ENCODE assay signal across 8 cellular contexts in the genomic region with DNA sequence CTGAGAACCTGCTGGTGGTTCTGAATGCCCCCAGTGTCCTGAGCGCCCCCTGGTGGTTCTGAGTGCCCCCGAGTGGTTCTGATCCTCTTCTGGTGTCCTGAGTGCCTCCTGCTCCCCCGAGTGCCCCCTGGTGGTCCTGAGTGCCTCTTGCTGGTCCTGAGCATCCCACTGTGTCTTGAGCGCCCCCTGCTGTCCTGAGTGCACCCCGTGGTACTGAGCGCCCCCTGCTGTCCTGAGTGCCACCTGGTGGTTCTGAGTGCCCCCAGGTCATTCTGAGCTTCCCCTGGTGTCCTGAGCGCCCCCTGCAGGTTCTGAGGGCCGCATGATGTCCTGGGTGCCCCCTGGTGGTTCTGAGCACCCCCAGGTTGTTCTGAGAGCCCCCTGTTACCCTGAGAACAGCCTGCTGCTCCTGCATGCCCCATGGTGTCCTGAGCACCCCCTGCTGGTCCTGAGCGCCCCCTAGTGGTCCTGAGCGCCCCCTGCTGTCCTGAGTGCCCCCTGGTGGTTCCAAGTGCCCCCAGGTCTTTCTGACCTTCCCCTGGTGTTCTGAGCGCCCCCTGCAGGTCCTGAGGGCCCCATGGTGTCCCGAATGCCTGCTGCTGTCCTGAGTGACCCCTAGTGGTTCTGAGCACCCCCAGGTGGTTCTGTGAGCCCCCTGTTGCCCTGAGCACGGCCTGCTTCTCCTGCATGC.
DNase-seq lines count a peak whose midpoint lies in the region; ATAC-seq, FAIRE-seq and TF ChIP-seq lines count a peak whose summit lies in the region.

No MANE protein-coding gene starts in this region.

- DNase-seq in GM12892 (ENCODE audit: insufficient read length) (peak; percentile 39), H4 (ENCODE audit: low spot score) (peak; percentile 8), NCI-H1930 (lab: John Stamatoyannopoulos, UW) (peak; percentile 31 to 33), NCI-H510A (lab: John Stamatoyannopoulos, UW) (no peak), NCI-H526 treated with DMSO at 0.1 percent for 48 hours (lab: John Stamatoyannopoulos, UW) (no peak), small intestine (no peak)
- peak; percentile 68 for DNase-seq in activated T-helper 1 cell treated with anti-CD3 and anti-CD28 coated beads, Interleukin-12 subunit alpha, Interleukin-12 subunit beta, Interleukin-2, Interleukin-4 antibody, amounts not matched to agents 30 ng/mL and 10 ng/mL and 1 ng/mL, durations not matched to agents 14 hours and 24 hours and 36 hours (ENCODE audit: low spot score)
- peak in 8 of 9 donors; percentile 18 to 72 (median 50) for DNase-seq in naive thymus-derived CD4-positive, alpha-beta T cell

- FAIRE-seq in GM12892 (lab: Jason Lieb, UNC) (peak; percentile 90), small intestine (lab: Jason Lieb, UNC) (no peak)

- no peak for TF ChIP-seq POLR2A in GM12892 (IDR thresholded peaks at IDR 0.05; ENCODE audit: low read depth, low read length)

- no peak overlapping the region for H3K27ac Mint-ChIP-seq in activated T-helper 1 cell treated with anti-CD3 and anti-CD28 coated beads, Interleukin-12 subunit alpha, Interleukin-12 subunit beta, Interleukin-2, Interleukin-4 antibody, amounts not matched to agents 30 ng/mL and 10 ng/mL and 1 ng/mL, durations not matched to agents 14 hours and 24 hours and 36 hours
- H3K27ac Mint-ChIP-seq in naive thymus-derived CD4-positive, alpha-beta T cell: peak overlapping the region in 5 of 9 donors; percentile 8 to 69 (median 14)

- H3K27ac ChIP-seq in naive thymus-derived CD4-positive, alpha-beta T cell (ENCODE audit: low read depth, low read length): no peak overlapping the region
- H3K27ac ChIP-seq in small intestine (ENCODE audit: low read depth in 1 of 2, low read length in 1 of 2): no peak overlapping the region

- H3K4me1 Mint-ChIP-seq in activated T-helper 1 cell treated with anti-CD3 and anti-CD28 coated beads, Interleukin-12 subunit alpha, Interleukin-12 subunit beta, Interleukin-2, Interleukin-4 antibody, amounts not matched to agents 30 ng/mL and 10 ng/mL and 1 ng/mL, durations not matched to agents 14 hours and 24 hours and 36 hours (ENCODE audit: low read depth): peaks cover 6% of the 10 kb centered on the region
- peaks cover 10 to 22% (median 14%) of the 10 kb centered on the region in 7 donors for H3K4me1 Mint-ChIP-seq in naive thymus-derived CD4-positive, alpha-beta T cell

- CTCF ChIA-PET in naive thymus-derived CD4-positive, alpha-beta T cell (lab: Charles Lee): no interaction called here

- H3K9me3 Mint-ChIP-seq in activated T-helper 1 cell treated with anti-CD3 and anti-CD28 coated beads, Interleukin-12 subunit alpha, Interleukin-12 subunit beta, Interleukin-2, Interleukin-4 antibody, amounts not matched to agents 30 ng/mL and 10 ng/mL and 1 ng/mL, durations not matched to agents 14 hours and 24 hours and 36 hours: no peaks in the 10 kb centered on the region
- H3K9me3 Mint-ChIP-seq in naive thymus-derived CD4-positive, alpha-beta T cell: peaks cover 0 to 2% (median 0%) of the 10 kb centered on the region in 11 donors

- H3K36me3 ChIP-seq in naive thymus-derived CD4-positive, alpha-beta T cell (ENCODE audit: control insufficient read depth in 2 of 3, insufficient read depth in 3 of 3, low read length in 3 of 3): no peaks in the 10 kb centered on the region
- H3K36me3 ChIP-seq in small intestine (ENCODE audit: control insufficient read depth in 2 of 2, insufficient read depth in 2 of 2, low read length in 2 of 2): no peaks in the 10 kb centered on the region

- no peak overlapping the region for H3K4me3 Mint-ChIP-seq in activated T-helper 1 cell treated with anti-CD3 and anti-CD28 coated beads, Interleukin-12 subunit alpha, Interleukin-12 subunit beta, Interleukin-2, Interleukin-4 antibody, amounts not matched to agents 30 ng/mL and 10 ng/mL and 1 ng/mL, durations not matched to agents 14 hours and 24 hours and 36 hours
- H3K4me3 Mint-ChIP-seq in naive thymus-derived CD4-positive, alpha-beta T cell: no peak overlapping the region

- H3K9me3 ChIP-seq in naive thymus-derived CD4-positive, alpha-beta T cell (ENCODE audit: control insufficient read depth in 2 of 3, low read length in 3 of 3): no peaks in the 10 kb centered on the region
- no peaks in the 10 kb centered on the region for H3K9me3 ChIP-seq in small intestine (ENCODE audit: control insufficient read depth, low read depth)

- H3K4me1 ChIP-seq in naive thymus-derived CD4-positive, alpha-beta T cell (ENCODE audit: control insufficient read depth in 2 of 2, insufficient read depth in 2 of 2, low read length in 2 of 2): peaks cover 0 to 4% of the 10 kb centered on the region in 2 donors
- no peaks in the 10 kb centered on the region for H3K4me1 ChIP-seq in small intestine (ENCODE audit: control insufficient read depth in 2 of 2, insufficient read depth in 1 of 2, low read depth in 1 of 2, low read length in 1 of 2)

- peaks cover 11% of the 10 kb centered on the region for H3K27me3 Mint-ChIP-seq in activated T-helper 1 cell treated with anti-CD3 and anti-CD28 coated beads, Interleukin-12 subunit alpha, Interleukin-12 subunit beta, Interleukin-2, Interleukin-4 antibody, amounts not matched to agents 30 ng/mL and 10 ng/mL and 1 ng/mL, durations not matched to agents 14 hours and 24 hours and 36 hours (ENCODE audit: insufficient read depth)
- H3K27me3 Mint-ChIP-seq in naive thymus-derived CD4-positive, alpha-beta T cell: peaks cover 0 to 31% (median 0%) of the 10 kb centered on the region in 5 donors

- ATAC-seq in naive thymus-derived CD4-positive, alpha-beta T cell: peak; percentile 65

- H3K27me3 ChIP-seq in naive thymus-derived CD4-positive, alpha-beta T cell (ENCODE audit: control insufficient read depth in 2 of 2, insufficient read depth in 2 of 2, low read length in 2 of 2): no peaks in the 10 kb centered on the region
- H3K27me3 ChIP-seq in small intestine (ENCODE audit: control insufficient read depth in 2 of 2, insufficient read depth in 2 of 2, low read length in 2 of 2): no peaks in the 10 kb centered on the region

- no peak overlapping the region for H3K4me3 ChIP-seq in naive thymus-derived CD4-positive, alpha-beta T cell (ENCODE audit: low read length)
- H3K4me3 ChIP-seq in small intestine (ENCODE audit: low read depth in 1 of 2, low read length in 2 of 2): no peak overlapping the region

- 63 to 68% (median 63%) methylated on average over 12 to 13 of the region's 13 CpGs for WGBS in small intestine, 3 donors

- POLR2A ChIA-PET in naive thymus-derived CD4-positive, alpha-beta T cell (lab: Charles Lee): interaction anchor here (0.7 kb wide), 1 partner anchor 1257 kb away, joined by 7 read pairs; no protein-coding TSS in a partner anchor

- H3K36me3 Mint-ChIP-seq in activated T-helper 1 cell treated with anti-CD3 and anti-CD28 coated beads, Interleukin-12 subunit alpha, Interleukin-12 subunit beta, Interleukin-2, Interleukin-4 antibody, amounts not matched to agents 30 ng/mL and 10 ng/mL and 1 ng/mL, durations not matched to agents 14 hours and 24 hours and 36 hours (ENCODE audit: low read depth): no peaks in the 10 kb centered on the region
- H3K36me3 Mint-ChIP-seq in naive thymus-derived CD4-positive, alpha-beta T cell: no peaks in the 10 kb centered on the region

- intact Hi-C loops in activated T-helper 1 cell treated with anti-CD3 and anti-CD28 coated beads, Interleukin-12 subunit alpha, Interleukin-12 subunit beta, Interleukin-2, Interleukin-4 antibody, amounts not matched to agents 30 ng/mL and 10 ng/mL and 1 ng/mL, durations not matched to agents 14 hours and 24 hours and 36 hours (cut with micrococcal nuclease): no loop called here
- intact Hi-C loops in naive thymus-derived CD4-positive, alpha-beta T cell (cut with micrococcal nuclease): loop anchor here (1.0 kb wide), 2 partner anchors 27 to 49 kb away; no protein-coding TSS in a partner anchor

Comparison
In these comparisons a context has a peak if more than half of its experiments do, and no peak if none do; other contexts are left out.
1. DNase-seq: peak in GM12892 (single experiment), H4 (single experiment), NCI-H1930 (2 of 2), activated T-helper 1 cell treated with anti-CD3 and anti-CD28 coated beads, Interleukin-12 subunit alpha, Interleukin-12 subunit beta, Interleukin-2, Interleukin-4 antibody, amounts not matched to agents 30 ng/mL and 10 ng/mL and 1 ng/mL, durations not matched to agents 14 hours and 24 hours and 36 hours (single experiment) and naive thymus-derived CD4-positive, alpha-beta T cell (8 of 9); none in NCI-H510A (single experiment), NCI-H526 treated with DMSO at 0.1 percent for 48 hours (single experiment) and small intestine (single experiment).